ENCODE assay signal across 15 cellular contexts in the genomic region with DNA sequence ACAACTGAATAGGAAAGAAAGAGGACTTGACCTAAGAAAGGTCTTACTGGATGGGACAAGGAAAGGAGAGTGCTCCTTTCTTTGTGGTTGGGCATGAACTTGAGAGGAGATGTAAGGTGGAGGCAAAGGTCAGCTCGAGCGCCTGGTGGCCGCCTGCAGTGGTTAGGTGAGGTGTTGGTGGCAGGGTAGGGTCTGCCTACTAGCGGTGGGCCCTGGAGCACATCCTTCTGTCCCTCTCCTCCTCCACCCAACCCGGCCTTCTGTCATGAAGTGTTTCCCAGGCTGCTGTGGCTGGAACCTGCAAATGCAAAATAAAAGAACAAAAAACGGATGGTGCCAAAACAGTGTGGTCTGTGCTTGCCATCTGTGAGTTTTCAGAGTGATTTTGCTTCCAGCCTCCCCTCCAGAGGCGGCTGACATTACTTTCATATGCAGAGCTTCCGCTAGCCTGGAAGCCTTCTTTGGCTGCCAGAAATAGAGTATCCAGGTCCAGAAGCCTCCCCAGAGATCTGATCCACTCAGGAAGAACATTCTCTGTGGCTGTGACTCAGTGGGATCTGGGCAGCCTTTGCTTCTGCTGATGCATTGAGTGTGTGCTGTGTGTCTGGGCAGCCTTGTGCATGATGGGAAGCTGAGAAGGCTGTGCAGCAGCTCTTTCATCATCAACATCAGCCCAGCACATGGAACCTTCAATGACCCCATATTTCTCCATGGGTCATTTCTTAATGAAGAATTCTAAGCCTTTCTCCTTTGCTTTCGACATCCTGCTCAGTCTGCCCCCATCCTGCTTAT.
DNase-seq lines count a peak whose midpoint lies in the region; ATAC-seq, FAIRE-seq and TF ChIP-seq lines count a peak whose summit lies in the region.
"Had no signal": no experiment of that assay in that cellular context is flagged by ENCODE, and none has a peak within 500 bp of the region (broad histone marks: within the 10 kb centered on the region; RNA-seq: fewer than 3 reads in every experiment).

No MANE protein-coding gene starts in this region.

- ATAC-seq in HepG2 (no peak; the same call in 2 of the 3 replicates), thoracic aorta (ENCODE audit: insufficient number of reproducible peaks, low FRiP score, low read depth) (peak; percentile 4)
- no peak for ATAC-seq in activated CD8-positive, alpha-beta T cell treated with anti-CD3 and anti-CD28 coated beads for 36 hours

- H3K27me3 ChIP-seq in HepG2 (ENCODE audit: control insufficient read depth in 1 of 2, insufficient read depth in 2 of 2, low read length in 2 of 2) (no peaks in the 10 kb centered on the region), thoracic aorta (replicated peaks; ENCODE audit: insufficient read depth) (no peaks in the 10 kb centered on the region)

- in situ Hi-C loops in HepG2 (cut with HindIII; ENCODE audit: extremely low pct_ligation_motif_present, low pct_unique_long_range_greater_than_20kb), result no loop called here

- no peak overlapping the region for H3K4me2 ChIP-seq in HepG2 (ENCODE audit: low read depth, low read length)

- H3K4me1 Mint-ChIP-seq in activated CD8-positive, alpha-beta T cell treated with anti-CD3 and anti-CD28 coated beads for 36 hours (ENCODE audit: low read depth), result no peaks in the 10 kb centered on the region

- H3K36me3 Mint-ChIP-seq in activated CD8-positive, alpha-beta T cell treated with anti-CD3 and anti-CD28 coated beads for 36 hours (ENCODE audit: low read depth), result no peaks in the 10 kb centered on the region
- H3K36me3 Mint-ChIP-seq: brain had no signal

- CTCF ChIA-PET in HepG2 (lab: Yijun Ruan, JAX; ENCODE audit: low intra/inter-chr PET ratio, low total read pairs), result no interaction called here
- CTCF ChIA-PET in activated CD8-positive, alpha-beta T cell treated with anti-CD3 and anti-CD28 coated beads for 36 hours (lab: Charles Lee), result interaction anchor here (0.9 to 1.3 kb wide), 4 partner anchors 9 to 29 kb away, joined by 3 to 6 read pairs (median 4); no protein-coding TSS in a partner anchor

- H3K9me3 ChIP-seq in HepG2 (ENCODE audit: low read length), result no peaks in the 10 kb centered on the region
- no peaks in the 10 kb centered on the region for H3K9me3 ChIP-seq in thoracic aorta

- H3K79me2 ChIP-seq in HepG2 (ENCODE audit: insufficient read depth, low read length), result no peaks in the 10 kb centered on the region

- H3K9me3 Mint-ChIP-seq in activated CD8-positive, alpha-beta T cell treated with anti-CD3 and anti-CD28 coated beads for 36 hours, result no peaks in the 10 kb centered on the region

- POLR2A ChIA-PET in HepG2 (lab: Yijun Ruan, JAX), result interaction anchor here (1.0 kb wide), 1 partner anchor 189 kb away, joined by 4 read pairs; no protein-coding TSS in a partner anchor
- POLR2A ChIA-PET in activated CD8-positive, alpha-beta T cell treated with anti-CD3 and anti-CD28 coated beads for 36 hours (lab: Charles Lee), result no interaction called here

- TF ChIP-seq POLR2A in HepG2 (IDR thresholded peaks at IDR 0.05; ENCODE audit: insufficient read depth in 1 of 2, low read depth in 2 of 2, low read length in 2 of 2), result no peak

- peaks cover 21% of the 10 kb centered on the region for H3K4me1 ChIP-seq in HepG2 (ENCODE audit: insufficient read depth, low read length)
- H3K4me1 ChIP-seq in thoracic aorta (ENCODE audit: control insufficient read depth in 1 of 2, low read depth in 2 of 2), result no peaks in the 10 kb centered on the region

- FAIRE-seq in HepG2 (lab: Jason Lieb, UNC), result no peak

- DNase-seq in MV-4-11 (lab: John Stamatoyannopoulos, UW) (peak; percentile 75), choroid plexus epithelial cell (ENCODE audit: low read depth) (peak; percentile 74), HepG2 (ENCODE audit: low spot score) (no peak), thoracic aorta (ENCODE audit: low spot score) (no peak), NCI-H2171 (lab: John Stamatoyannopoulos, UW) (no peak)
- DNase-seq in activated CD8-positive, alpha-beta T cell treated with anti-CD3 and anti-CD28 coated beads for 36 hours, result no peak
- no peak for DNase-seq in activated CD4-positive, alpha-beta T cell treated with anti-CD3 and anti-CD28 coated beads for 4 hours
- DNase-seq in activated CD4-positive, CD25-positive, alpha-beta regulatory T cell (lab: John Stamatoyannopoulos, UW), result no peak
- DNase-seq: activated CD4-positive, alpha-beta T cell treated with anti-CD3 and anti-CD28 coated beads for 48 hours; activated T-cell treated with anti-CD3 and anti-CD28 coated beads, Interleukin-2, amount 50 U/mL, for 48 hours; effector CD8-positive, alpha-beta T cell; hypothalamus; NCI-H2081; SW 1271 had no signal

- no peak overlapping the region for H3K9ac ChIP-seq in HepG2 (ENCODE audit: insufficient read depth, low read depth, low read length)

- WGBS in HepG2 (ENCODE audit: low lambda C conversion rate), result 92% methylated on average over 9 of the region's 9 CpGs

- TF ChIP-seq EP300 in HepG2 (IDR thresholded peaks at IDR 0.05; ENCODE audit: low read depth in 2 of 2, low read length in 2 of 2) (no peak), HepG2 (CRISPR knock-in tag; IDR thresholded peaks at IDR 0.05; ENCODE audit: borderline replicate concordance) (no peak)

- no peak for TF ChIP-seq CTCF in choroid plexus epithelial cell (conservative IDR thresholded peaks at IDR 0.05; ENCODE audit: low read depth, low read length)
- TF ChIP-seq CTCF in HepG2 (CRISPR knock-in tag; IDR thresholded peaks at IDR 0.05), result no peak
- TF ChIP-seq CTCF in thoracic aorta (IDR thresholded peaks at IDR 0.05), result no peak
- no peak for TF ChIP-seq CTCF in activated CD8-positive, alpha-beta T cell treated with anti-CD3 and anti-CD28 coated beads for 36 hours (IDR thresholded peaks at IDR 0.05)

- no peak overlapping the region for H3K27ac ChIP-seq in HepG2 (ENCODE audit: extremely low read length, insufficient read depth, low read length)
- H3K27ac ChIP-seq in thoracic aorta, result no peak overlapping the region

- H2AFZ ChIP-seq in HepG2 (ENCODE audit: low read length), result no peak overlapping the region

- intact Hi-C loops in HepG2 (cut with micrococcal nuclease; ENCODE audit: unreplicated experiment), result no loop called here
- intact Hi-C loops in activated CD8-positive, alpha-beta T cell treated with anti-CD3 and anti-CD28 coated beads for 36 hours (cut with micrococcal nuclease), result no loop called here

- H3K4me3 ChIP-seq in choroid plexus epithelial cell (ENCODE audit: low read depth, low read length), result no peak overlapping the region
- H3K4me3 ChIP-seq in HepG2 (replicated peaks in 1 of 3; ENCODE audit: insufficient read depth in 1 of 3, low read depth in 2 of 3, low read length in 3 of 3), result no peak overlapping the region
- H3K4me3 ChIP-seq in thoracic aorta, result no peak overlapping the region

- H3K4me3 Mint-ChIP-seq in activated CD8-positive, alpha-beta T cell treated with anti-CD3 and anti-CD28 coated beads for 36 hours, result no peak overlapping the region
- H3K4me3 Mint-ChIP-seq: brain had no signal

- H3K27me3 Mint-ChIP-seq in activated CD8-positive, alpha-beta T cell treated with anti-CD3 and anti-CD28 coated beads for 36 hours, result peaks cover 3% of the 10 kb centered on the region

- BruUV-seq in HepG2 (replicated peaks; lab: Mats Ljungman, UMichigan), result no TSS peak

- no peaks in the 10 kb centered on the region for H4K20me1 ChIP-seq in HepG2 (ENCODE audit: insufficient read depth, low read length)

- TF ChIP-seq RAD21 in HepG2 (CRISPR knock-in tag; IDR thresholded peaks at IDR 0.05), result no peak

- no peak overlapping the region for H3K27ac Mint-ChIP-seq in activated CD8-positive, alpha-beta T cell treated with anti-CD3 and anti-CD28 coated beads for 36 hours

- H3K36me3 ChIP-seq in HepG2 (replicated peaks in 1 of 2; ENCODE audit: control insufficient read depth in 1 of 2, insufficient read depth in 2 of 2, low read length in 2 of 2) (no peaks in the 10 kb centered on the region), thoracic aorta (no peaks in the 10 kb centered on the region)

TF ChIP-seq in HepG2, 621 proteins besides CTCF, POLR2A, EP300 and RAD21 (continues in another document):
- no peak for TF ChIP-seq BORCS8-MEF2B (CRISPR knock-in tag; IDR thresholded peaks at IDR 0.05)
- TF ChIP-seq, protein P1, sequence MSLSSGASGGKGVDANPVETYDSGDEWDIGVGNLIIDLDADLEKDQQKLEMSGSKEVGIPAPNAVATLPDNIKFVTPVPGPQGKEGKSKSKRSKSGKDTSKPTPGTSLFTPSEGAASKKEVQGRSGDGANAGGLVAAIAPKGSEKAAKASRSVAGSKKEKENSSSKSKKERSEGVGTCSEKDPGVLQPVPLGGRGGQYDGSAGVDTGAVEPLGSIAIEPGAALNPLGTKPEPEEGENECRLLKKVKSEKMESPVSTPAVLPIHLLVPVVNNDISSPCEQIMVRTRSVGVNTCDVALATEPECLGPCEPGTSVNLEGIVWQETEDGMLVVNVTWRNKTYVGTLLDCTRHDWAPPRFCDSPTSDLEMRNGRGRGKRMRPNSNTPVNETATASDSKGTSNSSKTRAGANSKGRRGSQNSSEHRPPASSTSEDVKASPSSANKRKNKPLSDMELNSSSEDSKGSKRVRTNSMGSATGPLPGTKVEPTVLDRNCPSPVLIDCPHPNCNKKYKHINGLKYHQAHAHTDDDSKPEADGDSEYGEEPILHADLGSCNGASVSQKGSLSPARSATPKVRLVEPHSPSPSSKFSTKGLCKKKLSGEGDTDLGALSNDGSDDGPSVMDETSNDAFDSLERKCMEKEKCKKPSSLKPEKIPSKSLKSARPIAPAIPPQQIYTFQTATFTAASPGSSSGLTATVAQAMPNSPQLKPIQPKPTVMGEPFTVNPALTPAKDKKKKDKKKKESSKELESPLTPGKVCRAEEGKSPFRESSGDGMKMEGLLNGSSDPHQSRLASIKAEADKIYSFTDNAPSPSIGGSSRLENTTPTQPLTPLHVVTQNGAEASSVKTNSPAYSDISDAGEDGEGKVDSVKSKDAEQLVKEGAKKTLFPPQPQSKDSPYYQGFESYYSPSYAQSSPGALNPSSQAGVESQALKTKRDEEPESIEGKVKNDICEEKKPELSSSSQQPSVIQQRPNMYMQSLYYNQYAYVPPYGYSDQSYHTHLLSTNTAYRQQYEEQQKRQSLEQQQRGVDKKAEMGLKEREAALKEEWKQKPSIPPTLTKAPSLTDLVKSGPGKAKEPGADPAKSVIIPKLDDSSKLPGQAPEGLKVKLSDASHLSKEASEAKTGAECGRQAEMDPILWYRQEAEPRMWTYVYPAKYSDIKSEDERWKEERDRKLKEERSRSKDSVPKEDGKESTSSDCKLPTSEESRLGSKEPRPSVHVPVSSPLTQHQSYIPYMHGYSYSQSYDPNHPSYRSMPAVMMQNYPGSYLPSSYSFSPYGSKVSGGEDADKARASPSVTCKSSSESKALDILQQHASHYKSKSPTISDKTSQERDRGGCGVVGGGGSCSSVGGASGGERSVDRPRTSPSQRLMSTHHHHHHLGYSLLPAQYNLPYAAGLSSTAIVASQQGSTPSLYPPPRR (CRISPR knock-in tag; IDR thresholded peaks at IDR 0.05; ENCODE audit: borderline replicate concordance), result no peak
- no peak for TF ChIP-seq ZNF3 (CRISPR knock-in tag; IDR thresholded peaks at IDR 0.05)
- TF ChIP-seq MATR3 (CRISPR knock-in tag; IDR thresholded peaks at IDR 0.05), result no peak

Comparison
In these comparisons a context has a peak if more than half of its experiments do, and no peak if none do; other contexts are left out.
1. DNase-seq: peak in MV-4-11 (single experiment) and choroid plexus epithelial cell (single experiment); none in HepG2 (single experiment), thoracic aorta (single experiment), NCI-H2171 (single experiment), activated CD8-positive, alpha-beta T cell treated with anti-CD3 and anti-CD28 coated beads for 36 hours (single experiment), activated CD4-positive, alpha-beta T cell treated with anti-CD3 and anti-CD28 coated beads for 4 hours (0 of 2) and activated CD4-positive, CD25-positive, alpha-beta regulatory T cell (0 of 4).